ENCODE assay signal across 8 cellular contexts in the genomic region with DNA sequence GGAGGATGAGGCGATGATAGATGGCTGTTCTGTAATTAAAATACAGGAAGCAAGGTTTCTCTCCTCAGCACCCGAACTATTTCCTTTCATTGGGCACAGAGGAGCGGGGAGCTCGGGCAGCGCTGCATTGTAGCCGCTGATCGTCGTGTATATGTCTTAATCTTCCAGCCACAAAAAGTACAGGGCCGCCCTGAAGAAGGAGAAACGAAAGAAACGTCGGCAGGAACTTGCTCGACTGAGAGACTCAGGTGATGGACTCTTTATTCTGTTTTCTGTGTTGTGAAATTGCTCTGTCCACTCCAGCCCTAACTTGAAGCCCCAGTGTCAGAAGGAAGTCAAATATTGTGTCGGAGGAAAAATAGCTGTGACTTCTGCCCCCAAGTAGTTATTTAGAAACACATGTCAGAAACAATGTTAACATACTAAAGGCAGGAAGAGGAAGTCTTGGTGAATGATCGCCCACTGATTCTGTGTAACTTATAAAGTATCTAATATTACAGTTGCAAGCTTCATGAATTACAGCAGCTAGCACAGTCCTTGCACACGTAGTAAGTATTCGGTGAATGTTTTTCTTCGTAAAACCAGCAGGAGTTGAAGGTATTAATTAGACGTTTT. TPM values are rescaled to one million over a fixed set of nuclear protein-coding genes. Genes with fewer than 3 reads are reported as not detected.
DNase-seq lines count a peak whose midpoint lies in the region; ATAC-seq, FAIRE-seq and TF ChIP-seq lines count a peak whose summit lies in the region.

No MANE protein-coding gene starts in this region.

- H2BK120ac ChIP-seq in mesenchymal stem cell (ENCODE audit: low read depth, low read length) = no peak overlapping the region

- H3K18ac ChIP-seq in mesenchymal stem cell (ENCODE audit: low read depth in 1 of 2, low read length in 2 of 2) = peak overlapping the region; percentile 62 to 96

- no peaks in the 10 kb centered on the region for H3K4me1 ChIP-seq in mesenchymal stem cell (ENCODE audit: control insufficient read depth, insufficient read depth, low read depth, low read length)

- no peak overlapping the region for H3K27ac Mint-ChIP-seq in Calu3 (ENCODE audit: unreplicated experiment)

- no peak overlapping the region for H3K4me3 Mint-ChIP-seq in Calu3 (ENCODE audit: low read depth, unreplicated experiment)

- intact Hi-C loops in Calu3 (cut with micrococcal nuclease; ENCODE audit: unreplicated experiment) = no loop called here

- peak overlapping the region; percentile 91 for H3K27ac ChIP-seq in mesenchymal stem cell (ENCODE audit: low read length, poor library complexity, severe bottlenecking)

- no peak for TF ChIP-seq CTCF in Calu3 (IDR thresholded peaks at IDR 0.05; ENCODE audit: unreplicated experiment)
- no peak for TF ChIP-seq CTCF in LNCaP clone FGC (IDR thresholded peaks at IDR 0.05; ENCODE audit: control insufficient read depth, extremely low read depth, insufficient read depth)

- H3K4me3 ChIP-seq in LNCaP clone FGC (ENCODE audit: low read depth, low read length) = peak overlapping the region; percentile 78
- peak overlapping the region; percentile 79 to 99 for H3K4me3 ChIP-seq in mesenchymal stem cell (ENCODE audit: insufficient read depth in 1 of 2, low read depth in 1 of 2, low read length in 2 of 2)

- WGBS in mesenchymal stem cell = 1% methylated on average over 7 of the region's 19 CpGs

- no peaks in the 10 kb centered on the region for H3K27me3 Mint-ChIP-seq in Calu3 (ENCODE audit: unreplicated experiment)

- CTCF ChIA-PET in Calu3 (lab: Charles Lee) = interaction anchor here (1.2 kb wide), 1 partner anchor 83 kb away, joined by 3 read pairs; no protein-coding TSS in a partner anchor

- H3K79me1 ChIP-seq in mesenchymal stem cell (replicated peaks; ENCODE audit: low read length, poor library complexity, severe bottlenecking) = no peaks in the 10 kb centered on the region

- FAIRE-seq in colon (lab: Jason Lieb, UNC) = peak; percentile 65

- BruUV-seq in Calu3 (replicated peaks; lab: Mats Ljungman, UMichigan) = TSS peak; percentile 77

- H2BK5ac ChIP-seq in mesenchymal stem cell (ENCODE audit: low read depth, low read length, poor library complexity, severe bottlenecking) = no peak overlapping the region

- H3K36me3 ChIP-seq in mesenchymal stem cell (ENCODE audit: control insufficient read depth in 1 of 2, insufficient read depth in 2 of 2, low read depth in 1 of 2, low read length in 2 of 2) = peaks cover 3 to 28% of the 10 kb centered on the region in 2 experiments

- H3K4ac ChIP-seq in mesenchymal stem cell (ENCODE audit: low read depth in 1 of 2, low read length in 2 of 2) = peak overlapping the region in 1 of 2 experiments; percentile 51

- peaks cover 3% of the 10 kb centered on the region for H3K36me3 Mint-ChIP-seq in Calu3 (ENCODE audit: insufficient read depth, unreplicated experiment)

- no peak overlapping the region for H4K91ac ChIP-seq in mesenchymal stem cell (ENCODE audit: low read length)

- peak overlapping the region; percentile 92 for H3K9ac ChIP-seq in mesenchymal stem cell (ENCODE audit: low read length)

- peak overlapping the region; percentile 72 for H4K8ac ChIP-seq in mesenchymal stem cell (ENCODE audit: low read length)

- H3K14ac ChIP-seq in mesenchymal stem cell (ENCODE audit: low read length in 2 of 2) = no peak overlapping the region

- peak overlapping the region; percentile 82 for H2AFZ ChIP-seq in mesenchymal stem cell (ENCODE audit: low read depth, low read length)

- H3K9me3 Mint-ChIP-seq in Calu3 (ENCODE audit: low read depth, unreplicated experiment) = no peaks in the 10 kb centered on the region

- no peaks in the 10 kb centered on the region for H3K9me3 ChIP-seq in mesenchymal stem cell (ENCODE audit: control insufficient read depth, low read length)

- no peaks in the 10 kb centered on the region for H3K4me1 Mint-ChIP-seq in Calu3 (ENCODE audit: low read depth, unreplicated experiment)

- H2AK5ac ChIP-seq in mesenchymal stem cell (ENCODE audit: low read length, severe bottlenecking) = no peak overlapping the region

- H3K27me3 ChIP-seq in mesenchymal stem cell (ENCODE audit: control insufficient read depth in 1 of 2, insufficient read depth in 1 of 2, low read length in 2 of 2) = no peaks in the 10 kb centered on the region

- H3K4me2 ChIP-seq in mesenchymal stem cell (ENCODE audit: low read length, poor library complexity, severe bottlenecking) = peak overlapping the region; percentile 43

- DNase-seq in Calu3 = no peak
- DNase-seq in LNCaP clone FGC (ENCODE audit: low read depth) = no peak
- no peak for DNase-seq in mesenchymal stem cell
- no peak for DNase-seq in COLO668 (lab: John Stamatoyannopoulos, UW; ENCODE audit: unreplicated experiment)
- DNase-seq in DMS79 (lab: John Stamatoyannopoulos, UW) = no peak
- no peak for DNase-seq in HPDE6-E6E7 (ENCODE audit: extremely low spot score)

- H2BK15ac ChIP-seq in mesenchymal stem cell (ENCODE audit: low read depth, poor library complexity, severe bottlenecking) = no peak overlapping the region

- H2BK12ac ChIP-seq in mesenchymal stem cell (ENCODE audit: low read length in 2 of 2) = no peak overlapping the region

- peak; percentile 30 for ATAC-seq in GM21528 (IDR thresholded peaks at IDR 0.05; ENCODE audit: low FRiP score, unreplicated experiment)

- H3K23ac ChIP-seq in mesenchymal stem cell (ENCODE audit: low read length in 2 of 2) = no peak overlapping the region

RNA-seq across cellular contexts. Expression of a gene that starts 0.6 kb away (rescaled TPM):
- 16.4 and 18.6 TPM in 2 replicates for total RNA-seq in Calu3 (2022)
- 13.3 TPM for polyA plus RNA-seq in mesenchymal stem cell (2013, experiment 1 of 2)
- 11.8 TPM for polyA plus RNA-seq in mesenchymal stem cell (2013, experiment 2 of 2)

RNA-seq across cellular contexts. Expression of a gene that starts 52.8 kb away (rescaled TPM):
- 5.6 and 6.4 TPM in 2 replicates for total RNA-seq in Calu3 (2022)
- 13.2 TPM for polyA plus RNA-seq in mesenchymal stem cell (2013, experiment 1 of 2)
- polyA plus RNA-seq in mesenchymal stem cell (2013, experiment 2 of 2) = 12.4 TPM
